Comparison of ENCODE assay signal across 8 cellular contexts in the genomic region with DNA sequence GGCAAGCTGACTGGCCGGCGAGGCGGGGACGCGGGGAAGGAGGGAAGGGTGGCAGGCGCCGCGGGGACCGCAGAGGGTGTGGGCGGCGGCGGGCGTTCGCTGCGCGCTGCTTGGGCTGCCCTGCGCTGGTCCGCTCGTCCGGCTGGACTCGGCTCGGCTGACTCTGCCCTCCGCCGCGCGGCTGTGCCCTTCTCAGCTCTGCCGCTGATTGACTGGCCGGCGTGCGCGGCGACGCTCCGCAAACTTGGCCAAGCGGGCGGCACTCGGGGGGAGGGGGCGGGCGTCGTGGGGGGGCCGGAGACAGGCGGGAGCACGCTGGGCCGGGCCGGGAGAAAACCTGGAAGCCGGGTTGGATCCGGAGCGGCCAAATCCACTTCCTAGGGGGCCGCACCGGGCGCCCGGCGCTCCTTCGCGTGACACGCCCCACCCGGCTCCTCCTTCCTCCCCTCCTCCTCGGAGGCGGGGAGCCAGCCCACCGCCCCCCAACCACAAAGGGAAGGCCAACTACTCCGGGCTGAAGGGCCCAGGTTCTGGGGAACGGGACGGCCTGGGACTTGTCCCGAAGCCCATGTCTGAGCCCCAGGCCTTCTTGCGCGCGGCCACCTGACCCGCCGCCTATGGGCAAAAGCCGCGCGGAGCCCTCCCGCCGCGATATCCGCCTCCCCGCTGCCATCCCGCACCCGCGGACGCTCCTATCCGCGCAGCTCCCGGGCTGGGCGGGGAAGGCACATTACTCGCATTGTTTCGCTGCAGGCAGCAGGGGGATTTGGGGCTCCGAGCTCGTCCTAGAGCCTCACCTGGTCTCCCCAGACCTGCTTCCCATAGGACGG.
DNase-seq lines count a peak whose midpoint lies in the region; ATAC-seq and FAIRE-seq lines count a peak whose summit lies in the region.

A gene (minus strand): TSS at position 214 of the 830 bp plus-strand sequence. CDS start 524 bp downstream, outside the sequence.

- peak within 1 kb of the TSS in 9 of 21 experiments; percentile 10 to 85 (median 30) for H3K27ac ChIP-seq in skin epidermis

- H3K4me3 ChIP-seq in skin epidermis = peak within 1 kb of the TSS; percentile 26 to 57 (median 40)

- DNase-seq in LoVo (ENCODE audit: low spot score) = peak; percentile 44
- DNase-seq in astrocyte of the hippocampus (ENCODE audit: low read depth, low spot score) = peak; percentile 88
- peak; percentile 86 for DNase-seq in iPS-NIHi7 (ENCODE audit: extremely low spot score)
- DNase-seq in NCI-H187 (lab: John Stamatoyannopoulos, UW) = no peak

- peak; percentile 62 for FAIRE-seq in G401.6 (lab: Jason Lieb, UNC)

- ATAC-seq in HG02884 (IDR thresholded peaks at IDR 0.05; ENCODE audit: unreplicated experiment) (no peak), GM18517 (IDR thresholded peaks at IDR 0.05; ENCODE audit: unreplicated experiment) (no peak)

Comparison
In these comparisons a context has a peak if more than half of its experiments do, and no peak if none do; other contexts are left out.
1. DNase-seq: peak in LoVo (single experiment), astrocyte of the hippocampus (single experiment) and iPS-NIHi7 (single experiment); none in NCI-H187 (0 of 2).